8 cellular contexts compared by ENCODE assay signal in genomic region chr19:10228925-10229324, GRCh38. TPM values are rescaled to one million over a fixed set of nuclear protein-coding genes. Genes with fewer than 3 reads are reported as not detected.
DNase-seq lines count a peak whose midpoint lies in the region; ATAC-seq and TF ChIP-seq lines count a peak whose summit lies in the region.

No MANE protein-coding gene starts in this region.

- H3K4me1 Mint-ChIP-seq in Calu3 (ENCODE audit: low read depth, unreplicated experiment) = no peaks in the 10 kb centered on the region
- H3K4me1 Mint-ChIP-seq in H9 = peaks cover 8 to 16% of the 10 kb centered on the region in 2 experiments
- peaks cover 25% of the 10 kb centered on the region for H3K4me1 Mint-ChIP-seq in T-helper 17 cell
- peaks cover 16% of the 10 kb centered on the region for H3K4me1 Mint-ChIP-seq in neural progenitor cell

- H3K79me2 ChIP-seq in H9 (ENCODE audit: insufficient read depth, low read length) = no peaks in the 10 kb centered on the region
- H3K79me2 ChIP-seq in neural progenitor cell (ENCODE audit: low read depth) = peaks cover 20% of the 10 kb centered on the region

- H2AFZ ChIP-seq in H9 (ENCODE audit: low read length) (no peak overlapping the region), neural progenitor cell (replicated peaks) (no peak overlapping the region)

- H3K9ac ChIP-seq in H9 (ENCODE audit: extremely low read depth, insufficient read length, low read length) (no peak overlapping the region), neural progenitor cell (no peak overlapping the region)

- H3K4me3 Mint-ChIP-seq in Calu3 (ENCODE audit: low read depth, unreplicated experiment) = no peak overlapping the region
- H3K4me3 Mint-ChIP-seq in H9 = peak overlapping the region in 1 of 2 experiments; percentile 63; a peak in 1 of 5 replicates
- H3K4me3 Mint-ChIP-seq in T-helper 17 cell = peak overlapping the region; percentile 93
- H3K4me3 Mint-ChIP-seq in neural progenitor cell = peak overlapping the region; percentile 75

- H2AK5ac ChIP-seq in H9 (ENCODE audit: insufficient read length, low read length) = no peak overlapping the region

- no peak overlapping the region for H3T11ph ChIP-seq in H9 (ENCODE audit: low read length)

- H3K9me3 Mint-ChIP-seq in Calu3 (ENCODE audit: low read depth, unreplicated experiment) (no peaks in the 10 kb centered on the region), H9 (no peaks in the 10 kb centered on the region), neural progenitor cell (no peaks in the 10 kb centered on the region)

- no peak overlapping the region for H2BK120ac ChIP-seq in H9 (ENCODE audit: low read depth, low read length, poor library complexity, severe bottlenecking)

- no peak overlapping the region for H2BK20ac ChIP-seq in H9 (ENCODE audit: low read depth, low read length, poor library complexity, severe bottlenecking)

- H2BK5ac ChIP-seq in H9 (ENCODE audit: insufficient read length, low read length) = no peak overlapping the region

- H3K4me1 ChIP-seq in H9 (ENCODE audit: insufficient read depth, low read length) (no peaks in the 10 kb centered on the region), neural progenitor cell (peaks cover 5% of the 10 kb centered on the region)

- no CpG with 5 or more reads among the region's 2 CpGs for WGBS in H9 (ENCODE audit: extremely low coverage, insufficient read length, low lambda C conversion rate)

- no peaks in the 10 kb centered on the region for H3K79me1 ChIP-seq in H9 (ENCODE audit: insufficient read depth, low read depth, low read length, poor library complexity, severe bottlenecking)

- H3K4me3 ChIP-seq in neural progenitor cell = no peak overlapping the region

- H3K36me3 Mint-ChIP-seq in Calu3 (ENCODE audit: insufficient read depth, unreplicated experiment) (peaks cover 28% of the 10 kb centered on the region), H9 (ENCODE audit: insufficient read depth in 1 of 3, low read depth in 3 of 3) (peaks cover 2 to 6% (median 4%) of the 10 kb centered on the region in 3 experiments; a peak in 5 of 7 replicates), T-helper 17 cell (ENCODE audit: low read depth) (peaks cover 3% of the 10 kb centered on the region), neural progenitor cell (peaks cover 7% of the 10 kb centered on the region)

- CTCF ChIA-PET in Calu3 (lab: Charles Lee) = interaction anchor here (0.7 kb wide), 2 partner anchors 22 to 78 kb away, joined by 3 read pairs; no protein-coding TSS in a partner anchor

- H4K91ac ChIP-seq in H9 (ENCODE audit: insufficient read length, low read depth, low read length) = no peak overlapping the region

- no peaks in the 10 kb centered on the region for H3K36me3 ChIP-seq in neural progenitor cell

- H3K27ac Mint-ChIP-seq in Calu3 (ENCODE audit: unreplicated experiment) = no peak overlapping the region
- H3K27ac Mint-ChIP-seq in H9 = no peak overlapping the region
- H3K27ac Mint-ChIP-seq in T-helper 17 cell = peak overlapping the region; percentile 93
- H3K27ac Mint-ChIP-seq in neural progenitor cell = no peak overlapping the region

- H2BK12ac ChIP-seq in H9 (ENCODE audit: insufficient read length, low read depth, low read length) = no peak overlapping the region

- H3K23ac ChIP-seq in H9 (ENCODE audit: insufficient read length, low read depth, low read length) = no peak overlapping the region

- no TSS peak for BruUV-seq in Calu3 (replicated peaks; lab: Mats Ljungman, UMichigan)

- H4K8ac ChIP-seq in H9 (replicated peaks; ENCODE audit: insufficient read length, low read depth, low read length) = no peak overlapping the region

- H3K18ac ChIP-seq in H9 (ENCODE audit: insufficient read length, low read depth, low read length) = no peak overlapping the region

- no peak overlapping the region for H3K4me2 ChIP-seq in H9 (ENCODE audit: insufficient read depth, insufficient read length, low read length)
- no peak overlapping the region for H3K4me2 ChIP-seq in neural progenitor cell

- H3K27ac ChIP-seq in H9 (ENCODE audit: insufficient read length, low read depth, low read length) = no peak overlapping the region
- no peak overlapping the region for H3K27ac ChIP-seq in neural progenitor cell

- intact Hi-C loops in Calu3 (cut with micrococcal nuclease; ENCODE audit: unreplicated experiment) = no loop called here

- H4K20me1 ChIP-seq in H9 (ENCODE audit: control insufficient read depth, insufficient read depth, insufficient read length) (no peaks in the 10 kb centered on the region), neural progenitor cell (ENCODE audit: low read depth) (peaks cover 34% of the 10 kb centered on the region)

- H3K27me3 ChIP-seq in H9 (ENCODE audit: insufficient read depth, low read length) (no peaks in the 10 kb centered on the region), neural progenitor cell (no peaks in the 10 kb centered on the region)

- H3F3A ChIP-seq in neural progenitor cell (ENCODE audit: low read depth) = peaks cover 33% of the 10 kb centered on the region

- H2BK15ac ChIP-seq in H9 (ENCODE audit: low read depth, low read length) = no peak overlapping the region

- H3K23me2 ChIP-seq in H9 (ENCODE audit: insufficient read length, low read depth, low read length, poor library complexity, severe bottlenecking) = peaks cover 13% of the 10 kb centered on the region

- H3K56ac ChIP-seq in H9 (ENCODE audit: insufficient read length, low read depth, low read length) = no peak overlapping the region

- no peak overlapping the region for H3K14ac ChIP-seq in H9 (ENCODE audit: insufficient read depth, low read length)

- no peak for ATAC-seq in T-helper 17 cell
- ATAC-seq in GM21390 (IDR thresholded peaks at IDR 0.05; ENCODE audit: unreplicated experiment) = no peak
- no peak for ATAC-seq in GM19455 (IDR thresholded peaks at IDR 0.05; ENCODE audit: unreplicated experiment)

- no peak overlapping the region for H3K4ac ChIP-seq in H9 (ENCODE audit: low read depth, low read length)

- TF ChIP-seq CTCF in Calu3 (IDR thresholded peaks at IDR 0.05; ENCODE audit: unreplicated experiment) (peak; percentile 25), H9 (conservative IDR thresholded peaks at IDR 0.05) (peak; percentile 66), neural progenitor cell (IDR thresholded peaks at IDR 0.05) (peak; percentile 45)

- H4K5ac ChIP-seq in H9 (ENCODE audit: insufficient read length, low read depth, low read length) = no peak overlapping the region

- H3K9me3 ChIP-seq in H9 (ENCODE audit: control insufficient read depth, low read depth, low read length) (no peaks in the 10 kb centered on the region), T-helper 17 cell (ENCODE audit: control insufficient read depth, low read length, poor library complexity, severe bottlenecking) (no peaks in the 10 kb centered on the region), neural progenitor cell (ENCODE audit: low read depth) (no peaks in the 10 kb centered on the region)

- H3K27me3 Mint-ChIP-seq in Calu3 (ENCODE audit: unreplicated experiment) (no peaks in the 10 kb centered on the region), H9 (ENCODE audit: low read depth) (no peaks in the 10 kb centered on the region; the same call in none of the 2 replicates), T-helper 17 cell (no peaks in the 10 kb centered on the region), neural progenitor cell (ENCODE audit: insufficient read depth, low read depth) (peaks cover 2% of the 10 kb centered on the region)

- DNase-seq in Calu3 (peak; percentile 9), H9 (peak; percentile 66), T-helper 17 cell (peak in 2 of 3 donors; percentile 20 to 25), dermis blood vessel endothelial cell (peak; percentile 60), neural progenitor cell (ENCODE audit: low spot score) (peak; percentile 67), HT-29 (ENCODE audit: low spot score) (no peak)

RNA-seq across cellular contexts. Expression of gene S1PR2, which starts 2.2 kb away (rescaled TPM):
- total RNA-seq in Calu3 (2022) = 4.8 and 5.3 TPM in 2 replicates
- 11.5 and 12.8 TPM in 2 replicates for total RNA-seq in H9 (2021)
- total RNA-seq in T-helper 17 cell = 10 to 100 TPM; 14.2 to 18.1 TPM
- 0.70 and 0.85 TPM in 2 replicates for total RNA-seq in dermis blood vessel endothelial cell
- 8.5 and 18.8 TPM in 2 replicates for total RNA-seq in neural progenitor cell (ENCODE audit: low replicate concordance)
- 0.91 and 1.4 TPM in 2 replicates for total RNA-seq in HT-29 (2014; rRNA removed; shearing (Covaris generic))

RNA-seq across cellular contexts. Expression of gene MRPL4, which starts 23.1 kb away (rescaled TPM):
- total RNA-seq in Calu3 (2022) (59.2 and 60.4 TPM in 2 replicates), H9 (2021) (96.7 and 99.3 TPM in 2 replicates), T-helper 17 cell (10 to 100 TPM; 33.8 to 44.2 TPM), dermis blood vessel endothelial cell (19.9 and 44.6 TPM in 2 replicates), neural progenitor cell (ENCODE audit: low replicate concordance) (22.5 and 57.4 TPM in 2 replicates)
- total RNA-seq in HT-29 (2014; rRNA removed; shearing (Covaris generic)) = 201 and 220 TPM in 2 replicates

RNA-seq across cellular contexts. Expression of gene DNMT1, which starts 34.2 kb away (rescaled TPM):
- total RNA-seq in Calu3 (2022) (133 and 139 TPM in 2 replicates), H9 (2021) (206 and 227 TPM in 2 replicates), T-helper 17 cell (100 to 1,000 TPM; 204 to 229 TPM), dermis blood vessel endothelial cell (37.9 and 67.9 TPM in 2 replicates), neural progenitor cell (ENCODE audit: low replicate concordance) (203 and 204 TPM in 2 replicates)
- total RNA-seq in HT-29 (2014; rRNA removed; shearing (Covaris generic)) = 105 and 136 TPM in 2 replicates

RNA-seq across cellular contexts. Expression of gene ICAM1, which starts 42.0 kb away (rescaled TPM):
- total RNA-seq in Calu3 (2022) (91.0 and 147 TPM in 2 replicates), H9 (2021) (2.1 and 2.3 TPM in 2 replicates), T-helper 17 cell (10 to 100 TPM; 18.7 to 28.1 TPM), dermis blood vessel endothelial cell (21.3 and 59.7 TPM in 2 replicates), neural progenitor cell (ENCODE audit: low replicate concordance) (0.40 and 0.80 TPM in 2 replicates)
- total RNA-seq in HT-29 (2014; rRNA removed; shearing (Covaris generic)) = 4.6 and 4.8 TPM in 2 replicates

RNA-seq across cellular contexts. Expression of gene ICAM4, which starts 57.8 kb away (rescaled TPM):
- 1.6 and 1.7 TPM in 2 replicates for total RNA-seq in Calu3 (2022)
- 1.1 TPM in 2 replicates for total RNA-seq in H9 (2021)
- 1 to 10 TPM in 1 of 2 donors, under 1 TPM in 1; 0.94 to 1.6 TPM for total RNA-seq in T-helper 17 cell
- 0.79 and 0.85 TPM in 2 replicates for total RNA-seq in dermis blood vessel endothelial cell
- total RNA-seq in neural progenitor cell (ENCODE audit: low replicate concordance) = 0.15 TPM in 1 of 2 replicates, not detected in the other
- 0.69 TPM in 1 of 2 replicates, not detected in the other for total RNA-seq in HT-29 (2014; rRNA removed; shearing (Covaris generic))
